6 cellular contexts compared by ENCODE assay signal in the genomic region with DNA sequence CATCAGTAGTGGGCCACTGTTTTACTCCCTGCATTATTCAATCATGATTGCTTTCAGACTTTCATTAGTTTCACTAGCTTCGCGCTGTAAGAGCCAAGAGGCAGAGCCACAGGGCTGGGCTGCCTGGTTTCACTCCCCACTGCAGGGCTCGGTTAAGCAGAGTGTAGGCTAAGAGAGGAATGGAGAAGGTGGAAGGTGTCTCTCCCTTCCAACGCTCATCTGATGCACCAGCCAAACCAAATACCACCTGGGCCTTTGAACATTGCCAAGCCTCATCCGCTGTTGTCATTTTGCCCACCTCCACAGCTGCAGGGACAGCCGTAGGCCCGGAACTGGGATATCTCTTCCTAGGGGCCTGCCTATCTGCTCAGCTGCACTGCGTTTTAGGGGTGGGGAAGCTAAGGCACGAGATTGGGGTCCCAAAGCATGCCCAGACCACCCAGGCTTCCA. TPM values are rescaled to one million over a fixed set of nuclear protein-coding genes. Genes with fewer than 3 reads are reported as not detected.
A peak's percentile ranks its signal among the peaks of the same experiment; 100 is the strongest.
DNase-seq lines count a peak whose midpoint lies in the region; ATAC-seq lines count a peak whose summit lies in the region.

No MANE protein-coding gene starts in this region.

- peak; percentile 46 for DNase-seq in activated naive CD4-positive, alpha-beta T cell treated with anti-CD3 and anti-CD28 coated beads, Interleukin-2, amount 10 ng/mL, durations not matched to agents 7 days and 5 days
- DNase-seq in activated naive CD4-positive, alpha-beta T cell treated with Interleukin-2 at 50 U/mL for 16 hours: no peak
- no peak for DNase-seq in aorta
- no peak for DNase-seq in T1000 (lab: John Stamatoyannopoulos, UW)
- DNase-seq in NCI-H128 (lab: John Stamatoyannopoulos, UW; ENCODE audit: unreplicated experiment): no peak

- no peaks in the 10 kb centered on the region for H3K4me1 ChIP-seq in aorta (ENCODE audit: control insufficient read depth in 1 of 2, insufficient read depth in 2 of 2, low read length in 2 of 2)

- peak; percentile 16 for ATAC-seq in aorta (ENCODE audit: low FRiP score)

- CTCF ChIA-PET in activated naive CD4-positive, alpha-beta T cell treated with anti-CD3 and anti-CD28 coated beads, Interleukin-2, amount 10 ng/mL, durations not matched to agents 7 days and 5 days (lab: Charles Lee): interaction anchor here (0.7 to 1.5 kb wide), 5 partner anchors 8 to 107 kb away, joined by 3 to 7 read pairs (median 3); a partner anchor contains a TSS

- no peaks in the 10 kb centered on the region for H3K36me3 ChIP-seq in aorta (ENCODE audit: control insufficient read depth in 1 of 2, insufficient read depth in 2 of 2, low read length in 1 of 2)

- H3K27ac Mint-ChIP-seq in activated naive CD4-positive, alpha-beta T cell treated with anti-CD3 and anti-CD28 coated beads, Interleukin-2, amount 10 ng/mL, durations not matched to agents 7 days and 5 days: peak overlapping the region; percentile 96

- 9 to 13% methylated on average over 9 of the region's 9 CpGs for WGBS in aorta, 2 donors

- peaks cover 8% of the 10 kb centered on the region for H3K36me3 Mint-ChIP-seq in activated naive CD4-positive, alpha-beta T cell treated with anti-CD3 and anti-CD28 coated beads, Interleukin-2, amount 10 ng/mL, durations not matched to agents 7 days and 5 days

- H3K4me3 ChIP-seq in iPS-11a (ENCODE audit: low read depth, low read length) (peak overlapping the region; percentile 76), aorta (ENCODE audit: low read length in 2 of 2) (no peak overlapping the region)

- H3K4me3 Mint-ChIP-seq in activated naive CD4-positive, alpha-beta T cell treated with anti-CD3 and anti-CD28 coated beads, Interleukin-2, amount 10 ng/mL, durations not matched to agents 7 days and 5 days: peak overlapping the region; percentile 89

- no peaks in the 10 kb centered on the region for H3K27me3 ChIP-seq in aorta (ENCODE audit: control insufficient read depth in 1 of 2, insufficient read depth in 2 of 2, low read length in 1 of 2)

- H3K9me3 Mint-ChIP-seq in activated naive CD4-positive, alpha-beta T cell treated with anti-CD3 and anti-CD28 coated beads, Interleukin-2, amount 10 ng/mL, durations not matched to agents 7 days and 5 days: no peaks in the 10 kb centered on the region

- H3K27me3 Mint-ChIP-seq in activated naive CD4-positive, alpha-beta T cell treated with anti-CD3 and anti-CD28 coated beads, Interleukin-2, amount 10 ng/mL, durations not matched to agents 7 days and 5 days: peaks cover 6% of the 10 kb centered on the region

- H3K9me3 ChIP-seq in aorta (ENCODE audit: control insufficient read depth, low read length): no peaks in the 10 kb centered on the region

- intact Hi-C loops in aorta (cut with DNase I): loop anchor here in 1 of 2 donors (1.0 to 2.0 kb wide), 3 partner anchors 17 to 53 kb away; a partner anchor contains a TSS

- peak overlapping the region in 1 of 2 donors; percentile 68 for H3K27ac ChIP-seq in aorta (ENCODE audit: low read depth in 1 of 2, low read length in 2 of 2)

- H3K4me1 Mint-ChIP-seq in activated naive CD4-positive, alpha-beta T cell treated with anti-CD3 and anti-CD28 coated beads, Interleukin-2, amount 10 ng/mL, durations not matched to agents 7 days and 5 days: peaks cover 43% of the 10 kb centered on the region

RNA-seq across cellular contexts. Expression of a gene that starts 0.5 kb away (rescaled TPM):
- total RNA-seq in aorta: 10 to 100 TPM; 48.3 to 53.5 TPM
- 10 to 100 TPM; 24.2 to 31.7 TPM for polyA plus RNA-seq in aorta

RNA-seq across cellular contexts. Expression of a gene that starts 13.6 kb away (rescaled TPM):
- 1 to 10 TPM; 1.3 to 3.0 TPM for total RNA-seq in aorta
- 1 to 10 TPM; 3.5 to 5.1 TPM for polyA plus RNA-seq in aorta

RNA-seq across cellular contexts. Expression of a gene that starts 18.5 kb away (rescaled TPM):
- 10 to 100 TPM; 30.9 to 41.9 TPM for total RNA-seq in aorta
- polyA plus RNA-seq in aorta: 10 to 100 TPM; 58.5 to 68.4 TPM

RNA-seq across cellular contexts. Expression of a gene that starts 23.5 kb away (rescaled TPM):
- under 1 TPM in 1 of 2 donors, not detected in 1; 0.69 TPM for total RNA-seq in aorta
- polyA plus RNA-seq in aorta: under 1 TPM in 1 of 2 donors, not detected in 1; 0.23 TPM

RNA-seq across cellular contexts. Expression of a gene that starts 32.1 kb away (rescaled TPM):
- total RNA-seq in aorta: under 1 TPM in 1 of 2 donors, not detected in 1; 0.69 TPM
- not detected for polyA plus RNA-seq in aorta
